ENCODE assay signal across 16 cellular contexts in genomic region chr18:50398099-50398498, GRCh38.
"Had no signal": no experiment of that assay in that cellular context is flagged by ENCODE, and none has a peak within 500 bp of the region (broad histone marks: within the 10 kb centered on the region; RNA-seq: fewer than 3 reads in every experiment).

No MANE protein-coding gene starts in this region.

- DNase-seq: activated CD4-positive, alpha-beta T cell treated with anti-CD3 and anti-CD28 coated beads, Interleukin-2, amount 50 U/mL, for 4 hours; activated CD4-positive, CD25-positive, alpha-beta regulatory T cell treated with anti-CD3 and anti-CD28 coated beads, Interleukin-2, amount 50 U/mL, for 72 hours; activated CD8-positive, alpha-beta memory T cell treated with anti-CD3 and anti-CD28 coated beads, Interleukin-2, amount 10 ng/mL, durations not matched to agents 7 days and 5 days; activated effector memory CD4-positive, alpha-beta T cell treated with Interleukin-2 at 50 U/mL for 16 hours; activated T-cell treated with anti-CD3 and anti-CD28 coated beads, Interleukin-2, amount 50 U/mL, for 24 hours; amygdala; dorsolateral prefrontal cortex; esophagus squamous epithelium; foreskin melanocyte; immature natural killer cell; left cardiac atrium; thyroid gland had no signal

- H3K36me3 ChIP-seq: breast epithelium, esophagus squamous epithelium, thyroid gland had no signal

- H3K36me3 Mint-ChIP-seq: activated naive CD4-positive, alpha-beta T cell treated with anti-CD3 and anti-CD28 coated beads, Interleukin-2, amount 50 U/mL, for 24 hours; immature natural killer cell; natural killer cell treated with Interleukin-12 subunit alpha and Interleukin-12 subunit beta and Interleukin-15 and Interleukin-18, amount 100 ng/mL, for 72 hours had no signal

- H3K4me3 ChIP-seq: breast epithelium, dorsolateral prefrontal cortex, esophagus squamous epithelium, lung, thyroid gland had no signal

- ATAC-seq: activated CD8-positive, alpha-beta memory T cell treated with anti-CD3 and anti-CD28 coated beads, Interleukin-2, amount 10 ng/mL, durations not matched to agents 7 days and 5 days; left cardiac atrium; natural killer cell treated with Interleukin-12 subunit alpha and Interleukin-12 subunit beta and Interleukin-15 and Interleukin-18, amount 100 ng/mL, for 72 hours had no signal

- H3K9me3 Mint-ChIP-seq: activated naive CD4-positive, alpha-beta T cell treated with anti-CD3 and anti-CD28 coated beads, Interleukin-2, amount 50 U/mL, for 24 hours; activated T-cell treated with anti-CD3 and anti-CD28 coated beads, Interleukin-2, amount 50 U/mL, for 24 hours; immature natural killer cell; natural killer cell treated with Interleukin-12 subunit alpha and Interleukin-12 subunit beta and Interleukin-15 and Interleukin-18, amount 100 ng/mL, for 72 hours had no signal

- H3K27ac Mint-ChIP-seq: activated CD8-positive, alpha-beta memory T cell treated with anti-CD3 and anti-CD28 coated beads, Interleukin-2, amount 10 ng/mL, durations not matched to agents 7 days and 5 days; activated naive CD4-positive, alpha-beta T cell treated with anti-CD3 and anti-CD28 coated beads, Interleukin-2, amount 50 U/mL, for 24 hours; activated T-cell treated with anti-CD3 and anti-CD28 coated beads, Interleukin-2, amount 50 U/mL, for 24 hours; immature natural killer cell; natural killer cell treated with Interleukin-12 subunit alpha and Interleukin-12 subunit beta and Interleukin-15 and Interleukin-18, amount 100 ng/mL, for 72 hours had no signal

- H3K9me3 ChIP-seq: breast epithelium, esophagus squamous epithelium, thyroid gland had no signal

- H3K4me3 Mint-ChIP-seq: activated CD8-positive, alpha-beta memory T cell treated with anti-CD3 and anti-CD28 coated beads, Interleukin-2, amount 10 ng/mL, durations not matched to agents 7 days and 5 days; activated naive CD4-positive, alpha-beta T cell treated with anti-CD3 and anti-CD28 coated beads, Interleukin-2, amount 50 U/mL, for 24 hours; activated T-cell treated with anti-CD3 and anti-CD28 coated beads, Interleukin-2, amount 50 U/mL, for 24 hours; immature natural killer cell; natural killer cell treated with Interleukin-12 subunit alpha and Interleukin-12 subunit beta and Interleukin-15 and Interleukin-18, amount 100 ng/mL, for 72 hours had no signal

- H3K27ac ChIP-seq: breast epithelium, dorsolateral prefrontal cortex, esophagus squamous epithelium, thyroid gland had no signal

- H3K27me3 ChIP-seq: thyroid gland had no signal

- H3K4me1 Mint-ChIP-seq: activated CD8-positive, alpha-beta memory T cell treated with anti-CD3 and anti-CD28 coated beads, Interleukin-2, amount 10 ng/mL, durations not matched to agents 7 days and 5 days; immature natural killer cell had no signal

- H3K4me1 ChIP-seq: breast epithelium, thyroid gland had no signal
